ENCODE assay signal across 2 cellular contexts in genomic region chrX:47179221-47179927, GRCh38.
TF ChIP-seq lines count a peak whose summit lies in the region.

No MANE protein-coding gene starts in this region.

TF ChIP-seq in SK-N-SH treated with all-trans-retinoic acid at 6 μM for 48 hours, 23 proteins besides CTCF, POLR2A, EP300 and RAD21 (continued from another document):
- TF ChIP-seq TSHZ2 (CRISPR knock-in tag; IDR thresholded peaks at IDR 0.05) = no peak
- TF ChIP-seq ZFP30 (CRISPR knock-in tag; IDR thresholded peaks at IDR 0.05) = no peak
TF ChIP-seq in SK-N-SH treated with all-trans-retinoic acid at 6 μM for 48 hours: peak in this region for 0.

TF ChIP-seq in SK-N-SH, 30 proteins besides CTCF, POLR2A, EP300 and RAD21 (continued from another document):
- TF ChIP-seq ZBTB33 (IDR thresholded peaks at IDR 0.05; ENCODE audit: borderline replicate concordance, low read depth) = no peak
- no peak for TF ChIP-seq REST (IDR thresholded peaks at IDR 0.05; ENCODE audit: low read depth, low read length)
- TF ChIP-seq TEAD4 (IDR thresholded peaks at IDR 0.05; ENCODE audit: borderline replicate concordance, insufficient read depth) = no peak
- no peak for TF ChIP-seq NFIC (IDR thresholded peaks at IDR 0.05; ENCODE audit: borderline replicate concordance)
- no peak for TF ChIP-seq GATA2 (CRISPR knock-in tag; IDR thresholded peaks at IDR 0.05)
- TF ChIP-seq MEF2A (IDR thresholded peaks at IDR 0.05; ENCODE audit: borderline replicate concordance, low read depth) = no peak
- TF ChIP-seq TCF12 (IDR thresholded peaks at IDR 0.05) = no peak
- no peak for TF ChIP-seq NRF1 (IDR thresholded peaks at IDR 0.05; ENCODE audit: low read depth, low read length)
- TF ChIP-seq USF2 (IDR thresholded peaks at IDR 0.05; ENCODE audit: borderline replicate concordance, low read depth, low read length) = no peak
- no peak for TF ChIP-seq RCOR1 (IDR thresholded peaks at IDR 0.05; ENCODE audit: low read length)
- TF ChIP-seq EZH2phosphoT487 (IDR thresholded peaks at IDR 0.05; ENCODE audit: borderline replicate concordance, low read depth) = no peak
- TF ChIP-seq CHD2 (IDR thresholded peaks at IDR 0.05; ENCODE audit: low read length, partially characterized antibody) = no peak
